ENCODE assay signal across 25 cellular contexts in the genomic region with DNA sequence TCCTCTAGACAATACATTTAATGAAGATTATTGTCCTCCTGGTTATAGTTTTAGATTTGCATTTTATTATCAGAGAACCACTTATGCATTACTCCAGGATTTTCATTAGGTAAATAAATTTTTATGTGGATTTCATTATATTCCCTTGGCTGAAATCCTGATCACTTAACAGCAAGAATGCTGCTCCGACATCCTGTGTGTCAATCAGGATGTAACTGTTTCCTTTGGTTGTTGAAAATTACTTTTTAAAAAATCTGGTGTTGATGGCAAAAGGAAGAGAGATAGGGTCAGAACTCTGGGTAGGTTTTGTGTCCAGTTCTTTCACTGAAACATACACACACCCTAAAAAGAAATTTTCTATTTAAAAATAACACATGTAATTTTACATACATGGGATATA. TPM values are rescaled to one million over a fixed set of nuclear protein-coding genes. Genes with fewer than 3 reads are reported as not detected.
"Had no signal": no experiment of that assay in that cellular context is flagged by ENCODE, and none has a peak within 500 bp of the region (broad histone marks: within the 10 kb centered on the region; RNA-seq: fewer than 3 reads in every experiment).

No MANE protein-coding gene starts in this region.

- H3K27ac Mint-ChIP-seq: activated B cell treated with CpG ODN at 0.5 μM for 24 hours; activated CD4-positive, alpha-beta memory T cell treated with anti-CD3 and anti-CD28 coated beads, Interleukin-2, amount 10 ng/mL, durations not matched to agents 7 days and 5 days; activated naive CD8-positive, alpha-beta T cell treated with anti-CD3 and anti-CD28 coated beads, Interleukin-2, amount 50 U/mL, for 24 hours; activated T-cell treated with anti-CD3 and anti-CD28 coated beads, Interleukin-2, amount 50 U/mL, for 72 hours; effector memory CD8-positive, alpha-beta T cell; naive B cell; stimulated activated naive CD8-positive, alpha-beta T cell treated with anti-CD3 and anti-CD28 coated beads, Interleukin-15, Interleukin-2, amounts not matched to agents 100 ng/mL and 50 ng/mL, for 24 hours; T-helper 17 cell had no signal

- H3K27me3 Mint-ChIP-seq: stimulated activated naive CD8-positive, alpha-beta T cell treated with anti-CD3 and anti-CD28 coated beads, Interleukin-15, Interleukin-2, amounts not matched to agents 100 ng/mL and 50 ng/mL, for 24 hours had no signal

- DNase-seq: activated B cell treated with CpG ODN at 0.5 μM for 24 hours; activated CD4-positive, alpha-beta memory T cell treated with anti-CD3 and anti-CD28 coated beads, Interleukin-2, amount 10 ng/mL, durations not matched to agents 7 days and 5 days; activated CD4-positive, alpha-beta T cell treated with anti-CD3 and anti-CD28 coated beads for 4 hours; activated effector memory CD4-positive, alpha-beta T cell treated with Interleukin-2 at 50 U/mL for 16 hours; activated naive CD4-positive, alpha-beta T cell treated with anti-CD3 and anti-CD28 coated beads, Interleukin-2, amount 50 U/mL, for 16 hours; activated naive CD8-positive, alpha-beta T cell treated with anti-CD3 and anti-CD28 coated beads, Interleukin-2, amount 50 U/mL, for 24 hours; activated T-cell treated with anti-CD3 and anti-CD28 coated beads, Interleukin-2, amount 50 U/mL, for 72 hours; anterior cingulate cortex; body of pancreas; caudate nucleus; dorsolateral prefrontal cortex; effector memory CD8-positive, alpha-beta T cell; hypothalamus; left ventricle myocardium superior; mesenchymal stem cell; mucosa of descending colon; naive B cell; stimulated activated CD4-positive, alpha-beta T cell treated with anti-CD3 and anti-CD28 coated beads, Interleukin-1b, Interleukin-23, amount 100 ng/mL, for 48 hours; SW 1271; T-helper 17 cell had no signal

- H3K36me3 Mint-ChIP-seq: naive B cell had no signal

- H3K27ac ChIP-seq: body of pancreas, epithelial cell of prostate, SK-N-MC had no signal

- H3K36me3 ChIP-seq: right atrium auricular region, tibial nerve had no signal

- H3K27me3 ChIP-seq: body of pancreas, dorsolateral prefrontal cortex, right atrium auricular region, tibial nerve had no signal

- ATAC-seq: activated naive CD8-positive, alpha-beta T cell treated with anti-CD3 and anti-CD28 coated beads, Interleukin-2, amount 50 U/mL, for 24 hours; activated T-cell treated with anti-CD3 and anti-CD28 coated beads, Interleukin-2, amount 50 U/mL, for 72 hours; body of pancreas; effector memory CD8-positive, alpha-beta T cell; left ventricle myocardium superior; mucosa of descending colon; T-helper 17 cell had no signal

- H3K4me3 ChIP-seq: body of pancreas, dorsolateral prefrontal cortex, mucosa of descending colon, right atrium auricular region, SK-N-MC, tibial nerve had no signal

- H3K9me3 ChIP-seq: body of pancreas, mucosa of descending colon, right atrium auricular region, tibial nerve had no signal

- H3K9me3 Mint-ChIP-seq: activated B cell treated with CpG ODN at 0.5 μM for 24 hours; activated CD4-positive, alpha-beta memory T cell treated with anti-CD3 and anti-CD28 coated beads, Interleukin-2, amount 10 ng/mL, durations not matched to agents 7 days and 5 days; activated naive CD8-positive, alpha-beta T cell treated with anti-CD3 and anti-CD28 coated beads, Interleukin-2, amount 50 U/mL, for 24 hours; activated T-cell treated with anti-CD3 and anti-CD28 coated beads, Interleukin-2, amount 50 U/mL, for 72 hours; effector memory CD8-positive, alpha-beta T cell; naive B cell; stimulated activated naive CD8-positive, alpha-beta T cell treated with anti-CD3 and anti-CD28 coated beads, Interleukin-15, Interleukin-2, amounts not matched to agents 100 ng/mL and 50 ng/mL, for 24 hours had no signal

- H3K4me3 Mint-ChIP-seq: activated B cell treated with CpG ODN at 0.5 μM for 24 hours; activated CD4-positive, alpha-beta memory T cell treated with anti-CD3 and anti-CD28 coated beads, Interleukin-2, amount 10 ng/mL, durations not matched to agents 7 days and 5 days; activated naive CD8-positive, alpha-beta T cell treated with anti-CD3 and anti-CD28 coated beads, Interleukin-2, amount 50 U/mL, for 24 hours; activated T-cell treated with anti-CD3 and anti-CD28 coated beads, Interleukin-2, amount 50 U/mL, for 72 hours; effector memory CD8-positive, alpha-beta T cell; naive B cell; stimulated activated naive CD8-positive, alpha-beta T cell treated with anti-CD3 and anti-CD28 coated beads, Interleukin-15, Interleukin-2, amounts not matched to agents 100 ng/mL and 50 ng/mL, for 24 hours; T-helper 17 cell had no signal

- H3K4me1 Mint-ChIP-seq: activated B cell treated with CpG ODN at 0.5 μM for 24 hours; activated CD4-positive, alpha-beta memory T cell treated with anti-CD3 and anti-CD28 coated beads, Interleukin-2, amount 10 ng/mL, durations not matched to agents 7 days and 5 days; activated naive CD8-positive, alpha-beta T cell treated with anti-CD3 and anti-CD28 coated beads, Interleukin-2, amount 50 U/mL, for 24 hours; naive B cell had no signal

- H3K4me1 ChIP-seq: body of pancreas had no signal

RNA-seq across cellular contexts. Expression of a gene that starts 30.9 kb away (rescaled TPM):
- total RNA-seq: activated B cell treated with CpG ODN at 0.5 μM for 24 hours; activated CD4-positive, alpha-beta memory T cell treated with anti-CD3 and anti-CD28 coated beads, Interleukin-2, amount 10 ng/mL, durations not matched to agents 7 days and 5 days; activated T-cell treated with anti-CD3 and anti-CD28 coated beads, Interleukin-2, amount 50 U/mL, for 72 hours; T-helper 17 cell had no signal
